Comparison of ENCODE assay signal across 16 cellular contexts in the genomic region with DNA sequence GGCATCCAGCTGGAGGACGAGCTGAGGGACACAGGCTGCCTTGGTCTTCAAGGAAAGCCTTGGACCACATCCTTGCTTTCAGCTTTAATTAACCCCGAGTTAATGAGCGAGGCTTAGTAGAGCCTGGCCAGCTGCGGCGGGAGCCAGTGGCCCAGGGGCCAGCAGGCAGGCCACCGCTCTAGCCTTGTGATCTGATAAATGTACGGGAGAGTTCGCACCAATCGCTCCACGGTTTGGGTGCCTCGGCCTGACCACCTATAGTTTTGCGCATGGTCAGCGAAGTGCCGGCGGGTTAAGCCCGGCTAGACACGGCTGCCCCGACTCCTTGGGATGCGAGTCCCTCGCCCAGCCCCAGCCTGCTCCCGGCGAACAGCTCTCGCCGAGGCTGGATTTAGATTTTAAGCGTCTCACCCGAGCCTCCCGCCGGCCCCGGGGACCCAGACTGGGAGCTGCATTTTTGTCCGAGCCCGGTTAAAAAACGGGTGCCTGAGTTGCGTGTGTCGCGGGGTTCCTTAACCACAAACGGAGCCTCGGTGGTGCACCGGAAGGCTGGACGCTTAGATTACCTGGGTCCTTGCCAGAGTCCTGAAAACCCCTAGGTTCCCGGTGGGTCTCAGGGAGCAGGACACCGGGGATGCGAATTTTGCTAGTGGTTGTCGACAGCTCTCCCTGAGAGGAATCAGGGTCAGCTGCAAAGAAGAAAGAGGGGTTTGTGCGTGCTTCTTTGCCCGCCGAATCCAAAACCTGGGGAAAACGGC. TPM values are rescaled to one million over a fixed set of nuclear protein-coding genes. Genes with fewer than 3 reads are reported as not detected.
A peak's percentile ranks its signal among the peaks of the same experiment; 100 is the strongest.
DNase-seq lines count a peak whose midpoint lies in the region; ATAC-seq and TF ChIP-seq lines count a peak whose summit lies in the region.
"Had no signal": no experiment of that assay in that cellular context is flagged by ENCODE, and none has a peak within 500 bp of the region (broad histone marks: within the 10 kb centered on the region; RNA-seq: fewer than 3 reads in every experiment).

No MANE protein-coding gene starts in this region.

- peaks cover 90% of the 10 kb centered on the region for H3K27me3 Mint-ChIP-seq in activated T-cell treated with anti-CD3 and anti-CD28 coated beads, Interleukin-2, amount 50 U/mL, for 72 hours (ENCODE audit: low read depth)
- H3K27me3 Mint-ChIP-seq in activated naive CD8-positive, alpha-beta T cell treated with anti-CD3 and anti-CD28 coated beads, Interleukin-2, amount 10 ng/mL, durations not matched to agents 7 days and 5 days, result peaks cover 97% of the 10 kb centered on the region

- no peak for TF ChIP-seq CTCF in osteoblast (IDR thresholded peaks at IDR 0.05; ENCODE audit: extremely low read depth, low read depth, low read length)

- no peaks in the 10 kb centered on the region for H3K36me3 Mint-ChIP-seq in activated T-cell treated with anti-CD3 and anti-CD28 coated beads, Interleukin-2, amount 50 U/mL, for 72 hours (ENCODE audit: insufficient read depth in 2 of 2)
- no peaks in the 10 kb centered on the region for H3K36me3 Mint-ChIP-seq in activated naive CD8-positive, alpha-beta T cell treated with anti-CD3 and anti-CD28 coated beads, Interleukin-2, amount 10 ng/mL, durations not matched to agents 7 days and 5 days

- POLR2A ChIA-PET in activated naive CD8-positive, alpha-beta T cell treated with anti-CD3 and anti-CD28 coated beads, Interleukin-2, amount 10 ng/mL, durations not matched to agents 7 days and 5 days (lab: Charles Lee), result no interaction called here

- peaks cover 38% of the 10 kb centered on the region for H3K4me1 Mint-ChIP-seq in activated T-cell treated with anti-CD3 and anti-CD28 coated beads, Interleukin-2, amount 50 U/mL, for 72 hours (ENCODE audit: low read depth)
- H3K4me1 Mint-ChIP-seq in activated naive CD8-positive, alpha-beta T cell treated with anti-CD3 and anti-CD28 coated beads, Interleukin-2, amount 10 ng/mL, durations not matched to agents 7 days and 5 days, result peaks cover 5% of the 10 kb centered on the region

- no peaks in the 10 kb centered on the region for H3K9me3 ChIP-seq in osteoblast (ENCODE audit: low read depth, low read length)
- H3K9me3 ChIP-seq: left lung, psoas muscle had no signal

- H3K4me2 ChIP-seq in osteoblast (ENCODE audit: insufficient read depth, low read length), result no peak overlapping the region

- H2AFZ ChIP-seq in osteoblast (ENCODE audit: low read length), result no peak overlapping the region

- H3K27me3 ChIP-seq in osteoblast (ENCODE audit: insufficient read depth, low read length), result peaks cover 96% of the 10 kb centered on the region

- no peak for ATAC-seq in activated T-cell treated with anti-CD3 and anti-CD28 coated beads, Interleukin-2, amount 50 U/mL, for 72 hours (replicated peaks in 1 of 2)
- ATAC-seq in activated naive CD8-positive, alpha-beta T cell treated with anti-CD3 and anti-CD28 coated beads, Interleukin-2, amount 10 ng/mL, durations not matched to agents 7 days and 5 days (ENCODE audit: low read depth), result no peak
- no peak for ATAC-seq in stimulated activated naive CD8-positive, alpha-beta T cell treated with anti-CD3 and anti-CD28 coated beads, Interleukin-15, Interleukin-2, amounts not matched to agents 100 U/mL and 50 U/mL, for 24 hours
- ATAC-seq: left lung; stimulated activated naive CD8-positive, alpha-beta T cell treated with anti-CD3 and anti-CD28 coated beads, Interleukin-15, amount 100 ng/mL, for 72 hours had no signal

- H3K9me3 Mint-ChIP-seq in activated T-cell treated with anti-CD3 and anti-CD28 coated beads, Interleukin-2, amount 50 U/mL, for 72 hours, result no peaks in the 10 kb centered on the region
- H3K9me3 Mint-ChIP-seq in activated naive CD8-positive, alpha-beta T cell treated with anti-CD3 and anti-CD28 coated beads, Interleukin-2, amount 10 ng/mL, durations not matched to agents 7 days and 5 days, result no peaks in the 10 kb centered on the region
- H3K9me3 Mint-ChIP-seq: stimulated activated naive CD8-positive, alpha-beta T cell treated with anti-CD3 and anti-CD28 coated beads, Interleukin-15, amount 100 ng/mL, for 72 hours had no signal

- no peaks in the 10 kb centered on the region for H4K20me1 ChIP-seq in osteoblast (ENCODE audit: insufficient read depth, low read length)

- H3K4me3 Mint-ChIP-seq in activated T-cell treated with anti-CD3 and anti-CD28 coated beads, Interleukin-2, amount 50 U/mL, for 72 hours, result peak overlapping the region in 1 of 2 donors; percentile 22
- H3K4me3 Mint-ChIP-seq in activated naive CD8-positive, alpha-beta T cell treated with anti-CD3 and anti-CD28 coated beads, Interleukin-2, amount 10 ng/mL, durations not matched to agents 7 days and 5 days, result no peak overlapping the region

- H3K27ac ChIP-seq in osteoblast (ENCODE audit: low read depth, low read length), result no peak overlapping the region
- H3K27ac ChIP-seq: left lung, psoas muscle had no signal

- DNase-seq in activated T-cell treated with anti-CD3 and anti-CD28 coated beads, Interleukin-2, amount 50 U/mL, for 72 hours, result no peak
- no peak for DNase-seq in activated T-cell treated with anti-CD3 and anti-CD28 coated beads, Interleukin-2, amount 50 U/mL, for 1 hour
- peak; percentile 49 for DNase-seq in activated naive CD8-positive, alpha-beta T cell treated with anti-CD3 and anti-CD28 coated beads, Interleukin-2, amount 10 ng/mL, durations not matched to agents 7 days and 5 days
- peak; percentile 86 for DNase-seq in osteoblast (ENCODE audit: insufficient read length, low spot score, missing footprints)
- no peak for DNase-seq in stimulated activated naive CD8-positive, alpha-beta T cell treated with anti-CD3 and anti-CD28 coated beads, Interleukin-15, Interleukin-2, amounts not matched to agents 100 U/mL and 50 U/mL, for 24 hours
- DNase-seq in islet precursor cell, result no peak
- DNase-seq: activated T-cell treated with anti-CD3 and anti-CD28 coated beads for 4 hours; amniotic stem cell; cerebellar nuclear complex; KG1; NCI-H1092 treated with DMSO at 0.1 percent for 48 hours; NCI-H774; stimulated activated naive CD8-positive, alpha-beta T cell treated with anti-CD3 and anti-CD28 coated beads, Interleukin-15, amount 100 ng/mL, for 72 hours had no signal

- no peaks in the 10 kb centered on the region for H3K79me2 ChIP-seq in osteoblast (ENCODE audit: insufficient read depth, low read length)

- H3K4me3 ChIP-seq in osteoblast (ENCODE audit: insufficient read depth, low read length), result no peak overlapping the region
- H3K4me3 ChIP-seq: left lung, psoas muscle had no signal

- no peaks in the 10 kb centered on the region for H3K36me3 ChIP-seq in osteoblast (ENCODE audit: insufficient read depth, low read length)
- H3K36me3 ChIP-seq: left lung had no signal

- H3K4me1 ChIP-seq in osteoblast (ENCODE audit: insufficient read depth, low read length), result no peaks in the 10 kb centered on the region
- H3K4me1 ChIP-seq: psoas muscle had no signal

- peak overlapping the region; percentile 57 for H3K27ac Mint-ChIP-seq in activated T-cell treated with anti-CD3 and anti-CD28 coated beads, Interleukin-2, amount 50 U/mL, for 72 hours
- H3K27ac Mint-ChIP-seq in activated naive CD8-positive, alpha-beta T cell treated with anti-CD3 and anti-CD28 coated beads, Interleukin-2, amount 10 ng/mL, durations not matched to agents 7 days and 5 days, result peak overlapping the region; percentile 68

RNA-seq across cellular contexts. Expression of a gene that starts 2.9 kb away (rescaled TPM):
- total RNA-seq in activated T-cell treated with anti-CD3 and anti-CD28 coated beads, Interleukin-2, amount 50 U/mL, for 72 hours, result not detected
- not detected for total RNA-seq in activated naive CD8-positive, alpha-beta T cell treated with anti-CD3 and anti-CD28 coated beads, Interleukin-2, amount 10 ng/mL, durations not matched to agents 7 days and 5 days
- under 0.01 TPM in 1 of 2 replicates, not detected in the other for total RNA-seq in osteoblast
- total RNA-seq: left lung, psoas muscle, RPMI7951 had no signal

RNA-seq across cellular contexts. Expression of a gene that starts 13.1 kb away (rescaled TPM):
- not detected for total RNA-seq in activated T-cell treated with anti-CD3 and anti-CD28 coated beads, Interleukin-2, amount 50 U/mL, for 72 hours
- total RNA-seq in activated naive CD8-positive, alpha-beta T cell treated with anti-CD3 and anti-CD28 coated beads, Interleukin-2, amount 10 ng/mL, durations not matched to agents 7 days and 5 days, result not detected
- under 0.01 TPM in 1 of 2 replicates, not detected in the other for total RNA-seq in osteoblast
- total RNA-seq: left lung, psoas muscle had no signal

RNA-seq across cellular contexts. Expression of a gene that starts 21.2 kb away (rescaled TPM):
- not detected for total RNA-seq in activated T-cell treated with anti-CD3 and anti-CD28 coated beads, Interleukin-2, amount 50 U/mL, for 72 hours
- total RNA-seq in activated naive CD8-positive, alpha-beta T cell treated with anti-CD3 and anti-CD28 coated beads, Interleukin-2, amount 10 ng/mL, durations not matched to agents 7 days and 5 days, result not detected
- 1.1 and 1.5 TPM in 2 replicates for total RNA-seq in osteoblast
- total RNA-seq: left lung had no signal

RNA-seq across cellular contexts. Expression of a gene that starts 23.0 kb away (rescaled TPM):
- total RNA-seq in activated T-cell treated with anti-CD3 and anti-CD28 coated beads, Interleukin-2, amount 50 U/mL, for 72 hours, result not detected
- not detected for total RNA-seq in activated naive CD8-positive, alpha-beta T cell treated with anti-CD3 and anti-CD28 coated beads, Interleukin-2, amount 10 ng/mL, durations not matched to agents 7 days and 5 days
- total RNA-seq in osteoblast, result 0.72 and 1.2 TPM in 2 replicates
- total RNA-seq: left lung, RPMI7951 had no signal

RNA-seq across cellular contexts. Expression of a gene that starts 33.2 kb away (rescaled TPM):
- not detected for total RNA-seq in activated T-cell treated with anti-CD3 and anti-CD28 coated beads, Interleukin-2, amount 50 U/mL, for 72 hours
- not detected for total RNA-seq in activated naive CD8-positive, alpha-beta T cell treated with anti-CD3 and anti-CD28 coated beads, Interleukin-2, amount 10 ng/mL, durations not matched to agents 7 days and 5 days
- 9.7 and 11.2 TPM in 2 replicates for total RNA-seq in osteoblast
- total RNA-seq: left lung had no signal

Comparison
In these comparisons a context has a peak if more than half of its experiments do, and no peak if none do; other contexts are left out.
1. DNase-seq: peak in activated naive CD8-positive, alpha-beta T cell treated with anti-CD3 and anti-CD28 coated beads, Interleukin-2, amount 10 ng/mL, durations not matched to agents 7 days and 5 days (single experiment) and osteoblast (single experiment); none in activated T-cell treated with anti-CD3 and anti-CD28 coated beads, Interleukin-2, amount 50 U/mL, for 72 hours (0 of 2), activated T-cell treated with anti-CD3 and anti-CD28 coated beads, Interleukin-2, amount 50 U/mL, for 1 hour (single experiment), stimulated activated naive CD8-positive, alpha-beta T cell treated with anti-CD3 and anti-CD28 coated beads, Interleukin-15, Interleukin-2, amounts not matched to agents 100 U/mL and 50 U/mL, for 24 hours (single experiment) and islet precursor cell (single experiment).